Comparison of ENCODE assay signal across 1 cellular context in the genomic region with DNA sequence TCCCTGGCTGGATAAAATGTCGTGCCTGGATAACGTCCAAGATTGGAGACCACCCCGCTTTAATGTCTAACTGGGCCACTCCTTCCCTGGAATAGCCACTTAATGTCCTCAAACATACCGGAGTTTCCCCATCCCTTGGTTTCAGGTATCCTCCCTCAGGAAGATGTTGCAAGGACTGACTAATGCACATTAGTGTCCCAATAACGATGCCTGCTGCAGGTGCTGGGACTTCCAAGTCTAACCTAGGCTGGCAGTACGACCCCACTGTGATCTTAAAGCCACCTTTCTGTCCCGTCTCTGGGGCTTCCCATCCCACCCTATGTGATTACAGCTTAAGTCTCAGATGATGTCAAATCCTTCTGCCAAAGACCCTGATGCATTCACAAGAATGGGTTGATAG.
TF ChIP-seq lines count a peak whose summit lies in the region.

No MANE protein-coding gene starts in this region.

TF ChIP-seq in GM23338, 12 proteins besides CTCF, POLR2A, EP300 and RAD21:
- TF ChIP-seq, protein P1, sequence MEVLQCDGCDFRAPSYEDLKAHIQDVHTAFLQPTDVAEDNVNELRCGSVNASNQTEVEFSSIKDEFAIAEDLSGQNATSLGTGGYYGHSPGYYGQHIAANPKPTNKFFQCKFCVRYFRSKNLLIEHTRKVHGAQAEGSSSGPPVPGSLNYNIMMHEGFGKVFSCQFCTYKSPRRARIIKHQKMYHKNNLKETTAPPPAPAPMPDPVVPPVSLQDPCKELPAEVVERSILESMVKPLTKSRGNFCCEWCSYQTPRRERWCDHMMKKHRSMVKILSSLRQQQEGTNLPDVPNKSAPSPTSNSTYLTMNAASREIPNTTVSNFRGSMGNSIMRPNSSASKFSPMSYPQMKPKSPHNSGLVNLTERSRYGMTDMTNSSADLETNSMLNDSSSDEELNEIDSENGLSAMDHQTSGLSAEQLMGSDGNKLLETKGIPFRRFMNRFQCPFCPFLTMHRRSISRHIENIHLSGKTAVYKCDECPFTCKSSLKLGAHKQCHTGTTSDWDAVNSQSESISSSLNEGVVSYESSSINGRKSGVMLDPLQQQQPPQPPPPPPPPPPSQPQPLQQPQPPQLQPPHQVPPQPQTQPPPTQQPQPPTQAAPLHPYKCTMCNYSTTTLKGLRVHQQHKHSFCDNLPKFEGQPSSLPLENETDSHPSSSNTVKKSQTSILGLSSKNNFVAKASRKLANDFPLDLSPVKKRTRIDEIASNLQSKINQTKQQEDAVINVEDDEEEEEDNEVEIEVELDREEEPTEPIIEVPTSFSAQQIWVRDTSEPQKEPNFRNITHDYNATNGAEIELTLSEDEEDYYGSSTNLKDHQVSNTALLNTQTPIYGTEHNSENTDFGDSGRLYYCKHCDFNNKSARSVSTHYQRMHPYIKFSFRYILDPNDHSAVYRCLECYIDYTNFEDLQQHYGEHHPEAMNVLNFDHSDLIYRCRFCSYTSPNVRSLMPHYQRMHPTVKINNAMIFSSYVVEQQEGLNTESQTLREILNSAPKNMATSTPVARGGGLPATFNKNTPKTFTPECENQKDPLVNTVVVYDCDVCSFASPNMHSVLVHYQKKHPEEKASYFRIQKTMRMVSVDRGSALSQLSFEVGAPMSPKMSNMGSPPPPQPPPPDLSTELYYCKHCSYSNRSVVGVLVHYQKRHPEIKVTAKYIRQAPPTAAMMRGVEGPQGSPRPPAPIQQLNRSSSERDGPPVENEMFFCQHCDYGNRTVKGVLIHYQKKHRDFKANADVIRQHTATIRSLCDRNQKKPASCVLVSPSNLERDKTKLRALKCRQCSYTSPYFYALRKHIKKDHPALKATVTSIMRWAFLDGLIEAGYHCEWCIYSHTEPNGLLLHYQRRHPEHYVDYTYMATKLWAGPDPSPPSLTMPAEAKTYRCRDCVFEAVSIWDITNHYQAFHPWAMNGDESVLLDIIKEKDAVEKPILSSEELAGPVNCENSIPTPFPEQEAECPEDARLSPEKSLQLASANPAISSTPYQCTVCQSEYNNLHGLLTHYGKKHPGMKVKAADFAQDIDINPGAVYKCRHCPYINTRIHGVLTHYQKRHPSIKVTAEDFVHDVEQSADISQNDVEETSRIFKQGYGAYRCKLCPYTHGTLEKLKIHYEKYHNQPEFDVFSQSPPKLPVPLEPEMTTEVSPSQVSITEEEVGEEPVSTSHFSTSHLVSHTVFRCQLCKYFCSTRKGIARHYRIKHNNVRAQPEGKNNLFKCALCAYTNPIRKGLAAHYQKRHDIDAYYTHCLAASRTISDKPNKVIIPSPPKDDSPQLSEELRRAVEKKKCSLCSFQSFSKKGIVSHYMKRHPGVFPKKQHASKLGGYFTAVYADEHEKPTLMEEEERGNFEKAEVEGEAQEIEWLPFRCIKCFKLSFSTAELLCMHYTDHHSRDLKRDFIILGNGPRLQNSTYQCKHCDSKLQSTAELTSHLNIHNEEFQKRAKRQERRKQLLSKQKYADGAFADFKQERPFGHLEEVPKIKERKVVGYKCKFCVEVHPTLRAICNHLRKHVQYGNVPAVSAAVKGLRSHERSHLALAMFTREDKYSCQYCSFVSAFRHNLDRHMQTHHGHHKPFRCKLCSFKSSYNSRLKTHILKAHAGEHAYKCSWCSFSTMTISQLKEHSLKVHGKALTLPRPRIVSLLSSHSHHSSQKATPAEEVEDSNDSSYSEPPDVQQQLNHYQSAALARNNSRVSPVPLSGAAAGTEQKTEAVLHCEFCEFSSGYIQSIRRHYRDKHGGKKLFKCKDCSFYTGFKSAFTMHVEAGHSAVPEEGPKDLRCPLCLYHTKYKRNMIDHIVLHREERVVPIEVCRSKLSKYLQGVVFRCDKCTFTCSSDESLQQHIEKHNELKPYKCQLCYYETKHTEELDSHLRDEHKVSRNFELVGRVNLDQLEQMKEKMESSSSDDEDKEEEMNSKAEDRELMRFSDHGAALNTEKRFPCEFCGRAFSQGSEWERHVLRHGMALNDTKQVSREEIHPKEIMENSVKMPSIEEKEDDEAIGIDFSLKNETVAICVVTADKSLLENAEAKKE (CRISPR knock-in tag; IDR thresholded peaks at IDR 0.05), result no peak
- TF ChIP-seq NANOG (IDR thresholded peaks at IDR 0.05; ENCODE audit: borderline replicate concordance), result no peak
- TF ChIP-seq, protein P2, sequence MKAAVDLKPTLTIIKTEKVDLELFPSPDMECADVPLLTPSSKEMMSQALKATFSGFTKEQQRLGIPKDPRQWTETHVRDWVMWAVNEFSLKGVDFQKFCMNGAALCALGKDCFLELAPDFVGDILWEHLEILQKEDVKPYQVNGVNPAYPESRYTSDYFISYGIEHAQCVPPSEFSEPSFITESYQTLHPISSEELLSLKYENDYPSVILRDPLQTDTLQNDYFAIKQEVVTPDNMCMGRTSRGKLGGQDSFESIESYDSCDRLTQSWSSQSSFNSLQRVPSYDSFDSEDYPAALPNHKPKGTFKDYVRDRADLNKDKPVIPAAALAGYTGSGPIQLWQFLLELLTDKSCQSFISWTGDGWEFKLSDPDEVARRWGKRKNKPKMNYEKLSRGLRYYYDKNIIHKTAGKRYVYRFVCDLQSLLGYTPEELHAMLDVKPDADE (IDR thresholded peaks at IDR 0.05), result no peak
- TF ChIP-seq, protein P3, sequence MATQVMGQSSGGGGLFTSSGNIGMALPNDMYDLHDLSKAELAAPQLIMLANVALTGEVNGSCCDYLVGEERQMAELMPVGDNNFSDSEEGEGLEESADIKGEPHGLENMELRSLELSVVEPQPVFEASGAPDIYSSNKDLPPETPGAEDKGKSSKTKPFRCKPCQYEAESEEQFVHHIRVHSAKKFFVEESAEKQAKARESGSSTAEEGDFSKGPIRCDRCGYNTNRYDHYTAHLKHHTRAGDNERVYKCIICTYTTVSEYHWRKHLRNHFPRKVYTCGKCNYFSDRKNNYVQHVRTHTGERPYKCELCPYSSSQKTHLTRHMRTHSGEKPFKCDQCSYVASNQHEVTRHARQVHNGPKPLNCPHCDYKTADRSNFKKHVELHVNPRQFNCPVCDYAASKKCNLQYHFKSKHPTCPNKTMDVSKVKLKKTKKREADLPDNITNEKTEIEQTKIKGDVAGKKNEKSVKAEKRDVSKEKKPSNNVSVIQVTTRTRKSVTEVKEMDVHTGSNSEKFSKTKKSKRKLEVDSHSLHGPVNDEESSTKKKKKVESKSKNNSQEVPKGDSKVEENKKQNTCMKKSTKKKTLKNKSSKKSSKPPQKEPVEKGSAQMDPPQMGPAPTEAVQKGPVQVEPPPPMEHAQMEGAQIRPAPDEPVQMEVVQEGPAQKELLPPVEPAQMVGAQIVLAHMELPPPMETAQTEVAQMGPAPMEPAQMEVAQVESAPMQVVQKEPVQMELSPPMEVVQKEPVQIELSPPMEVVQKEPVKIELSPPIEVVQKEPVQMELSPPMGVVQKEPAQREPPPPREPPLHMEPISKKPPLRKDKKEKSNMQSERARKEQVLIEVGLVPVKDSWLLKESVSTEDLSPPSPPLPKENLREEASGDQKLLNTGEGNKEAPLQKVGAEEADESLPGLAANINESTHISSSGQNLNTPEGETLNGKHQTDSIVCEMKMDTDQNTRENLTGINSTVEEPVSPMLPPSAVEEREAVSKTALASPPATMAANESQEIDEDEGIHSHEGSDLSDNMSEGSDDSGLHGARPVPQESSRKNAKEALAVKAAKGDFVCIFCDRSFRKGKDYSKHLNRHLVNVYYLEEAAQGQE (IDR thresholded peaks at IDR 0.05; ENCODE audit: unreplicated experiment), result no peak
- no peak for TF ChIP-seq EZH2 (IDR thresholded peaks at IDR 0.05; ENCODE audit: low read depth, unreplicated experiment)
- no peak for TF ChIP-seq JUNB (IDR thresholded peaks at IDR 0.05; ENCODE audit: unreplicated experiment)
- no peak for TF ChIP-seq STAT1 (IDR thresholded peaks at IDR 0.05; ENCODE audit: unreplicated experiment)
- no peak for TF ChIP-seq POLR2AphosphoS5 (IDR thresholded peaks at IDR 0.05; ENCODE audit: low read depth)
- no peak for TF ChIP-seq ZNF114 (CRISPR knock-in tag; IDR thresholded peaks at IDR 0.05)
- TF ChIP-seq ZNF331 (CRISPR knock-in tag; IDR thresholded peaks at IDR 0.05; ENCODE audit: low read depth), result no peak
- TF ChIP-seq EZH2phosphoT487 (IDR thresholded peaks at IDR 0.05; ENCODE audit: unreplicated experiment), result no peak
TF ChIP-seq in GM23338: peak in this region for 0.
